1 cellular context compared by ENCODE assay signal in genomic region chr7:158228986-158229385, GRCh38.
TF ChIP-seq lines count a peak whose summit lies in the region.

No MANE protein-coding gene starts in this region.

TF ChIP-seq in WTC11, 78 proteins besides CTCF, POLR2A, EP300 and RAD21 (continued from another document):
- TF ChIP-seq MLX (CRISPR knock-in tag; IDR thresholded peaks at IDR 0.05) (no peak), GRHL2 (CRISPR knock-in tag; IDR thresholded peaks at IDR 0.05; ENCODE audit: insufficient replicate concordance, severe bottlenecking) (no peak), PRDM15 (CRISPR knock-in tag; IDR thresholded peaks at IDR 0.05) (no peak), TP53 (CRISPR knock-in tag; IDR thresholded peaks at IDR 0.05) (no peak)
TF ChIP-seq in WTC11: peak in this region for 0.
